Comparison of ENCODE assay signal across 6 cellular contexts in the genomic region with DNA sequence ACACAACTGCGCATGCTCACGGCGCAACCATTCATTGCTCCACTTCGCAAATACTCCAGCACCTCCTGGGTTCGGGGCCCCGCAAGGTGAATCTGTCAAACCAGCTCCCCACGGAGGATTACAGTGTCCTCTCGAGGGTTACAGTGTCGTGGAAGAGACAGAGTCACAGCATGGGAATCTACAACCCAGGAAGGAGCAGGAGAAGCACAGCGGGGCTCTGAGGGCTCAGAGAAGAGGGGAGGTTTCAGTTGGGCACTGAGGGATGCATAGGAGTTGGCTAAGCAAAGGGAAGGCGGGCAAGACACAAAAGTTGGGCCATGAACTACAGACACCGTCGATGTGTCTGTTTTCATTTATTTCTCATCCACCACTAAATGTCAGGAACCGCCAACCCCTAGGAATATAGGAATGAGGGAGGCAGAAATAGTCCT. TPM values are rescaled to one million over a fixed set of nuclear protein-coding genes. Genes with fewer than 3 reads are reported as not detected.
DNase-seq lines count a peak whose midpoint lies in the region; ATAC-seq, FAIRE-seq and TF ChIP-seq lines count a peak whose summit lies in the region.

No MANE protein-coding gene starts in this region.

- TF ChIP-seq POLR2A in endothelial cell of umbilical vein (IDR thresholded peaks at IDR 0.05; ENCODE audit: low read depth, low read length), result no peak

- H3K9ac ChIP-seq in BLaER1 (peak overlapping the region; percentile 89), NT2/D1 (ENCODE audit: insufficient read length, low read depth) (peak overlapping the region; percentile 95), endothelial cell of umbilical vein (replicated peaks; ENCODE audit: extremely low read depth, insufficient read depth, low read length) (peak overlapping the region; percentile 84)

- dilution Hi-C loops in endothelial cell of umbilical vein (cut with MboI; ENCODE audit: extremely low pct_ligation_motif_present, low sequenced_read_pairs), result no loop called here

- H3K4me2 ChIP-seq in BLaER1, result peak overlapping the region; percentile 99
- peak overlapping the region; percentile 70 for H3K4me2 ChIP-seq in endothelial cell of umbilical vein (ENCODE audit: insufficient read depth, low read length)

- BruUV-seq in endothelial cell of umbilical vein (replicated peaks; lab: Mats Ljungman, UMichigan), result no TSS peak

- POLR2A ChIA-PET in endothelial cell of umbilical vein (lab: Charles Lee), result no interaction called here

- H3K27ac ChIP-seq in BLaER1 (peak overlapping the region; percentile 88), endothelial cell of umbilical vein (ENCODE audit: insufficient read depth, low read depth, low read length) (peak overlapping the region; percentile 77)

- no peaks in the 10 kb centered on the region for H3K27me3 ChIP-seq in BLaER1
- H3K27me3 ChIP-seq in NT2/D1 (ENCODE audit: insufficient read depth, insufficient read length), result no peaks in the 10 kb centered on the region
- H3K27me3 ChIP-seq in endothelial cell of umbilical vein (ENCODE audit: control insufficient read depth in 2 of 2, insufficient read depth in 2 of 2, low read length in 2 of 2), result no peaks in the 10 kb centered on the region

- peaks cover 30% of the 10 kb centered on the region for H3K4me1 ChIP-seq in BLaER1
- peaks cover 5% of the 10 kb centered on the region for H3K4me1 ChIP-seq in NT2/D1 (ENCODE audit: insufficient read depth, insufficient read length)
- peaks cover 7% of the 10 kb centered on the region for H3K4me1 ChIP-seq in endothelial cell of umbilical vein (ENCODE audit: control insufficient read depth, extremely low read depth, insufficient read depth, low read length)

- peaks cover 18% of the 10 kb centered on the region for H3K79me2 ChIP-seq in endothelial cell of umbilical vein (ENCODE audit: control insufficient read depth, insufficient read depth, low read length)

- no peak for FAIRE-seq in endothelial cell of umbilical vein (lab: Jason Lieb, UNC)

- peak overlapping the region; percentile 94 for H3K4me3 ChIP-seq in BLaER1
- H3K4me3 ChIP-seq in NT2/D1 (ENCODE audit: insufficient read length, low read depth), result peak overlapping the region; percentile 95
- H3K4me3 ChIP-seq in endothelial cell of umbilical vein (replicated peaks in 1 of 3; ENCODE audit: insufficient read depth in 1 of 3, low read depth in 1 of 3, low read length in 3 of 3), result peak overlapping the region in 2 of 3 experiments; percentile 74 to 77

- CTCF ChIA-PET in endothelial cell of umbilical vein (lab: Charles Lee), result interaction anchor here (1.0 to 2.0 kb wide), 2 partner anchors 9 to 24 kb away, joined by 4 to 6 read pairs; no protein-coding TSS in a partner anchor

- H2AFZ ChIP-seq in endothelial cell of umbilical vein (ENCODE audit: low read depth, low read length), result peak overlapping the region; percentile 96

- H3K9me3 ChIP-seq in BLaER1, result no peaks in the 10 kb centered on the region
- H3K9me3 ChIP-seq in NT2/D1 (ENCODE audit: insufficient read depth, low read length), result no peaks in the 10 kb centered on the region
- H3K9me3 ChIP-seq in endothelial cell of umbilical vein (replicated peaks; ENCODE audit: control insufficient read depth, insufficient read depth, low read length), result no peaks in the 10 kb centered on the region

- no peak for ATAC-seq in GM18498 (IDR thresholded peaks at IDR 0.05; ENCODE audit: unreplicated experiment)

- TF ChIP-seq CTCF in endothelial cell of umbilical vein (IDR thresholded peaks at IDR 0.05; ENCODE audit: extremely low read depth in 1 of 2, insufficient read depth in 1 of 2, low read depth in 1 of 2, low read length in 2 of 2), result no peak

- peaks cover 8% of the 10 kb centered on the region; the same call in 1 of the 2 replicates for H4K20me1 ChIP-seq in BLaER1
- H4K20me1 ChIP-seq in endothelial cell of umbilical vein (replicated peaks; ENCODE audit: control insufficient read depth, extremely low read depth, insufficient read depth, low read length), result no peaks in the 10 kb centered on the region

- peaks cover 28% of the 10 kb centered on the region for H3K36me3 ChIP-seq in BLaER1
- H3K36me3 ChIP-seq in NT2/D1 (ENCODE audit: insufficient read depth, insufficient read length, low read length), result peaks cover 29% of the 10 kb centered on the region
- peaks cover 0 to 4% of the 10 kb centered on the region in 2 experiments for H3K36me3 ChIP-seq in endothelial cell of umbilical vein (ENCODE audit: control insufficient read depth in 2 of 2, extremely low read depth in 1 of 2, insufficient read depth in 2 of 2, low read length in 2 of 2)

- intact Hi-C loops in endothelial cell of umbilical vein (cut with micrococcal nuclease), result loop anchor here (1.0 to 2.0 kb wide), 3 partner anchors 21 to 469 kb away; no protein-coding TSS in a partner anchor

- H3K9me1 ChIP-seq in endothelial cell of umbilical vein (replicated peaks; ENCODE audit: control insufficient read depth, extremely low read depth, insufficient read depth, low read length), result no peaks in the 10 kb centered on the region

- DNase-seq in NT2/D1 (ENCODE audit: low read depth, low spot score), result no peak
- DNase-seq in endothelial cell of umbilical vein (ENCODE audit: low read depth, low spot score), result no peak
- DNase-seq in stimulated activated CD8-positive, alpha-beta memory T cell treated with anti-CD3 and anti-CD28 coated beads, Interleukin-2, amount 100 ng/mL, for 1 hour (ENCODE audit: low read depth in 2 of 2), result peak; percentile 33 to 54
- DNase-seq in NCI-H1694 treated with DMSO at 0.1 percent for 48 hours (lab: John Stamatoyannopoulos, UW), result no peak

TF ChIP-seq in endothelial cell of umbilical vein, 7 proteins besides CTCF, POLR2A, EP300 and RAD21 (continues in another document):
- TF ChIP-seq, protein P1, sequence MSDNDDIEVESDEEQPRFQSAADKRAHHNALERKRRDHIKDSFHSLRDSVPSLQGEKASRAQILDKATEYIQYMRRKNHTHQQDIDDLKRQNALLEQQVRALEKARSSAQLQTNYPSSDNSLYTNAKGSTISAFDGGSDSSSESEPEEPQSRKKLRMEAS (IDR thresholded peaks at IDR 0.05; ENCODE audit: insufficient read depth, insufficient read length), result no peak
- TF ChIP-seq JUN (IDR thresholded peaks at IDR 0.05; ENCODE audit: borderline replicate concordance, insufficient read depth, insufficient read length, low read depth), result no peak
- TF ChIP-seq EZH2 (IDR thresholded peaks at IDR 0.05; ENCODE audit: borderline replicate concordance, low read depth, low read length, severe bottlenecking), result no peak
- no peak for TF ChIP-seq GATA2 (IDR thresholded peaks at IDR 0.05; ENCODE audit: insufficient read depth, insufficient read length, low read depth, low read length)
- no peak for TF ChIP-seq FOS (IDR thresholded peaks at IDR 0.05; ENCODE audit: borderline replicate concordance, insufficient read depth, low read length)
- TF ChIP-seq POLR2AphosphoS5 (IDR thresholded peaks at IDR 0.05; ENCODE audit: insufficient read depth, low read depth, low read length), result no peak

RNA-seq across cellular contexts. Expression of gene GTF2F1, which starts 1.0 kb away (rescaled TPM):
- 56.4 and 58.2 TPM in 2 replicates for total RNA-seq in endothelial cell of umbilical vein
- polyA plus RNA-seq in endothelial cell of umbilical vein, result 37.7 and 44.8 TPM in 2 replicates
- polyA plus RNA-seq in endothelial cell of umbilical vein (2011; cell fraction: cytosol; rRNA removed), result 60.8 and 67.1 TPM in 2 replicates
- 43.0 and 45.9 TPM in 2 replicates for polyA plus RNA-seq in endothelial cell of umbilical vein (2011; cell fraction: nucleus; rRNA removed)
- polyA plus RNA-seq in endothelial cell of umbilical vein (2012), result 56.0 and 87.8 TPM in 2 replicates
- 34.0 and 39.6 TPM in 2 replicates for polyA minus RNA-seq in endothelial cell of umbilical vein
- 26.4 TPM for polyA minus RNA-seq in endothelial cell of umbilical vein (2011; cell fraction: cytosol; rRNA and poly(A)+ RNA removed)
- polyA minus RNA-seq in endothelial cell of umbilical vein (2011; cell fraction: nucleus; rRNA and poly(A)+ RNA removed), result 7.5 and 12.8 TPM in 2 replicates

RNA-seq across cellular contexts. Expression of gene PSPN, which starts 18.3 kb away (rescaled TPM):
- total RNA-seq in endothelial cell of umbilical vein, result 1.0 and 1.2 TPM in 2 replicates
- polyA plus RNA-seq in endothelial cell of umbilical vein, result 0.73 and 0.84 TPM in 2 replicates
- polyA plus RNA-seq in endothelial cell of umbilical vein (2011; cell fraction: cytosol; rRNA removed), result 0.49 and 0.69 TPM in 2 replicates
- 0.66 and 0.77 TPM in 2 replicates for polyA plus RNA-seq in endothelial cell of umbilical vein (2011; cell fraction: nucleus; rRNA removed)
- 0.64 and 1.2 TPM in 2 replicates for polyA plus RNA-seq in endothelial cell of umbilical vein (2012)
- polyA minus RNA-seq in endothelial cell of umbilical vein, result 0.83 and 0.96 TPM in 2 replicates
- polyA minus RNA-seq in endothelial cell of umbilical vein (2011; cell fraction: cytosol; rRNA and poly(A)+ RNA removed), result 1.8 TPM
- polyA minus RNA-seq in endothelial cell of umbilical vein (2011; cell fraction: nucleus; rRNA and poly(A)+ RNA removed), result 0.53 and 0.58 TPM in 2 replicates

RNA-seq across cellular contexts. Expression of gene ALKBH7, which starts 21.4 kb away (rescaled TPM):
- total RNA-seq in endothelial cell of umbilical vein, result 48.8 and 50.4 TPM in 2 replicates
- polyA plus RNA-seq in endothelial cell of umbilical vein, result 59.4 and 83.2 TPM in 2 replicates
- 24.1 and 31.5 TPM in 2 replicates for polyA plus RNA-seq in endothelial cell of umbilical vein (2011; cell fraction: cytosol; rRNA removed)
- polyA plus RNA-seq in endothelial cell of umbilical vein (2011; cell fraction: nucleus; rRNA removed), result 8.1 and 13.2 TPM in 2 replicates
- 13.4 and 33.2 TPM in 2 replicates for polyA plus RNA-seq in endothelial cell of umbilical vein (2012)
- 7.2 and 9.6 TPM in 2 replicates for polyA minus RNA-seq in endothelial cell of umbilical vein
- 11.7 TPM for polyA minus RNA-seq in endothelial cell of umbilical vein (2011; cell fraction: cytosol; rRNA and poly(A)+ RNA removed)
- 1.5 and 4.6 TPM in 2 replicates for polyA minus RNA-seq in endothelial cell of umbilical vein (2011; cell fraction: nucleus; rRNA and poly(A)+ RNA removed)

RNA-seq across cellular contexts. Expression of gene KHSRP, which starts 30.6 kb away (rescaled TPM):
- 367 and 372 TPM in 2 replicates for total RNA-seq in endothelial cell of umbilical vein
- polyA plus RNA-seq in endothelial cell of umbilical vein, result 98.0 and 98.3 TPM in 2 replicates
- 107 and 116 TPM in 2 replicates for polyA plus RNA-seq in endothelial cell of umbilical vein (2011; cell fraction: cytosol; rRNA removed)
- 117 and 120 TPM in 2 replicates for polyA plus RNA-seq in endothelial cell of umbilical vein (2011; cell fraction: nucleus; rRNA removed)
- polyA plus RNA-seq in endothelial cell of umbilical vein (2012), result 234 and 257 TPM in 2 replicates
- 148 and 162 TPM in 2 replicates for polyA minus RNA-seq in endothelial cell of umbilical vein
- 114 TPM for polyA minus RNA-seq in endothelial cell of umbilical vein (2011; cell fraction: cytosol; rRNA and poly(A)+ RNA removed)
- polyA minus RNA-seq in endothelial cell of umbilical vein (2011; cell fraction: nucleus; rRNA and poly(A)+ RNA removed), result 60.1 and 76.9 TPM in 2 replicates

RNA-seq across cellular contexts. Expression of gene CLPP, which starts 32.7 kb away (rescaled TPM):
- total RNA-seq in endothelial cell of umbilical vein, result 120 and 137 TPM in 2 replicates
- 314 and 533 TPM in 2 replicates for polyA plus RNA-seq in endothelial cell of umbilical vein
- polyA plus RNA-seq in endothelial cell of umbilical vein (2011; cell fraction: cytosol; rRNA removed), result 108 and 142 TPM in 2 replicates
- polyA plus RNA-seq in endothelial cell of umbilical vein (2011; cell fraction: nucleus; rRNA removed), result 46.8 and 55.1 TPM in 2 replicates
- polyA plus RNA-seq in endothelial cell of umbilical vein (2012), result 84.5 and 117 TPM in 2 replicates
- polyA minus RNA-seq in endothelial cell of umbilical vein, result 39.5 and 61.9 TPM in 2 replicates
- 62.6 TPM for polyA minus RNA-seq in endothelial cell of umbilical vein (2011; cell fraction: cytosol; rRNA and poly(A)+ RNA removed)
- 8.4 and 11.4 TPM in 2 replicates for polyA minus RNA-seq in endothelial cell of umbilical vein (2011; cell fraction: nucleus; rRNA and poly(A)+ RNA removed)

Comparison
In these comparisons a context has a peak if more than half of its experiments do, and no peak if none do; other contexts are left out.
1. DNase-seq: peak in stimulated activated CD8-positive, alpha-beta memory T cell treated with anti-CD3 and anti-CD28 coated beads, Interleukin-2, amount 100 ng/mL, for 1 hour (2 of 2); none in NT2/D1 (single experiment), endothelial cell of umbilical vein (single experiment) and NCI-H1694 treated with DMSO at 0.1 percent for 48 hours (single experiment).
2. Peak in every context shown above with its lines, with median percentiles within 50 percentile points of each other: H3K4me3 ChIP-seq and H3K9ac ChIP-seq.